In genomic region chr9:117932585-117932984, GRCh38 we compare ENCODE assay signal across 35 cellular contexts.
"Had no signal": no experiment of that assay in that cellular context is flagged by ENCODE, and none has a peak within 500 bp of the region (broad histone marks: within the 10 kb centered on the region; RNA-seq: fewer than 3 reads in every experiment).

No MANE protein-coding gene starts in this region.

- H3K27ac ChIP-seq: KMS-11 had no signal

- H3K9me3 ChIP-seq: MG63 had no signal

- H3K4me3 ChIP-seq: MG63 had no signal

- H3K36me3 ChIP-seq: MG63 had no signal

- DNase-seq: Kasumi-1, KG1, MG63, MM.1S, MV-4-11, NCI-H1048, NCI-H1092, NCI-H1092 treated with DMSO at 0.1 percent for 48 hours, NCI-H1105, NCI-H1105 treated with DMSO at 0.1 percent for 48 hours, NCI-H1417, NCI-H1417 treated with DMSO at 0.1 percent for 48 hours, NCI-H1436, NCI-H1436 treated with DMSO at 0.1 percent for 48 hours, NCI-H146, NCI-H1694, NCI-H1694 treated with DMSO at 0.1 percent for 48 hours, NCI-H187, NCI-H1930, NCI-H2029, NCI-H2029 treated with DMSO at 0.1 percent for 48 hours, NCI-H2081, NCI-H2081 treated with DMSO at 0.1 percent for 48 hours, NCI-H2107, NCI-H2171, NCI-H2171 treated with DMSO at 0.1 percent for 48 hours, NCI-H2227 treated with DMSO at 0.1 percent for 48 hours, NCI-H226, NCI-H345, NCI-H446, NCI-H446 treated with DMSO at 0.1 percent for 48 hours, NCI-H510A, NCI-H510A treated with DMSO at 0.1 percent for 48 hours, NCI-H524 had no signal

- H3K4me2 ChIP-seq: KMS-11 had no signal

- H3K27me3 ChIP-seq: MG63 had no signal

- H3K9ac ChIP-seq: KMS-11 had no signal
